16 cellular contexts compared by ENCODE assay signal in the genomic region with DNA sequence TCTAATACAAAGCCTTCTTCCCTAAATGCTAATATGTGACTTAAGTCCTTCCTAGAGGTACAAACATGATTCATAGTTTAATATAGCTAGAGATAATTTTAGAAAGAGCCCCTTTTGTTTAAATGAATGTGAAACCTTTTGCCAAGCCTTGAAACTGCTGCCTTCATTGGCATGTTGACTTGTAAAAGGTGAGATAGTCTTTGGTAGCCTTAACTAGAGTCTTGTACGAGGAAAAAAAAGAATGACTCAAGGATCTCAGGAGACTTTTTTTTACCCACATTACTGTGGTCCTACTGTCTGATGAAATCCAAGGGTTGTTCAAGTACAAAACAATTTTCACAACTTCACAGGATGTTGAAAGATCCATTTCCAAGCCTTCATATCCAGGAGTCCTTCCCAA.
DNase-seq lines count a peak whose midpoint lies in the region; ATAC-seq, FAIRE-seq and TF ChIP-seq lines count a peak whose summit lies in the region.
"Had no signal": no experiment of that assay in that cellular context is flagged by ENCODE, and none has a peak within 500 bp of the region (broad histone marks: within the 10 kb centered on the region; RNA-seq: fewer than 3 reads in every experiment).

No MANE protein-coding gene starts in this region.

- H3K79me2 ChIP-seq in SK-N-SH (ENCODE audit: insufficient read depth): no peaks in the 10 kb centered on the region

- TF ChIP-seq CTCF in SK-N-SH (IDR thresholded peaks at IDR 0.05): no peak
- no peak for TF ChIP-seq CTCF in astrocyte of the spinal cord (IDR thresholded peaks at IDR 0.05; ENCODE audit: low read depth, low read length)
- TF ChIP-seq CTCF in gastroesophageal sphincter (IDR thresholded peaks at IDR 0.05): no peak

- 15% methylated on average over 1 of the region's 1 CpG for WGBS in SK-N-SH (ENCODE audit: low lambda C conversion rate)
- 40% methylated on average over 1 of the region's 1 CpG for WGBS in gastroesophageal sphincter (ENCODE audit: low coverage in 1 of 2), 2 donors

- H3K9me2 ChIP-seq in SK-N-SH: no peaks in the 10 kb centered on the region

- no peaks in the 10 kb centered on the region for H4K20me1 ChIP-seq in SK-N-SH (ENCODE audit: insufficient read depth)

- CTCF ChIA-PET in SK-N-SH (lab: Yijun Ruan, JAX): no interaction called here

- FAIRE-seq in urothelium cell line (lab: Jason Lieb, UNC): no peak
- FAIRE-seq: K562 had no signal

- in situ Hi-C loops in astrocyte of the spinal cord (cut with HindIII; ENCODE audit: low sequenced_read_pairs): no loop called here

- no peak; a peak in 1 of 4 replicates for TF ChIP-seq EP300 in SK-N-SH (IDR thresholded peaks at IDR 0.05; ENCODE audit: borderline replicate concordance in 1 of 2, low read depth in 1 of 2, low read length in 1 of 2)
- no peak for TF ChIP-seq EP300 in gastroesophageal sphincter (IDR thresholded peaks at IDR 0.05)

- TF ChIP-seq POLR2A in gastroesophageal sphincter (IDR thresholded peaks at IDR 0.05): no peak

- peak overlapping the region; percentile 61; the same call in 1 of the 2 replicates for H3K4me2 ChIP-seq in SK-N-SH

- H3K9ac ChIP-seq in SK-N-SH: peak overlapping the region; percentile 70

- peak overlapping the region in 1 of 2 experiments; percentile 97; a peak in 2 of 4 replicates for H3K27ac ChIP-seq in SK-N-SH (ENCODE audit: low read depth in 2 of 2, low read length in 1 of 2)
- peak overlapping the region in 2 of 4 donors; percentile 38 to 39 for H3K27ac ChIP-seq in gastroesophageal sphincter
- H3K27ac ChIP-seq: 22Rv1, right lobe of liver had no signal

- no peak for ATAC-seq in SK-N-SH treated with all-trans-retinoic acid at 6 μM for 48 hours
- peak; percentile 72 for ATAC-seq in gastroesophageal sphincter
- ATAC-seq in GM21786 (IDR thresholded peaks at IDR 0.05; ENCODE audit: unreplicated experiment): no peak
- ATAC-seq: activated T-cell treated with anti-CD3 and anti-CD28 coated beads, Interleukin-2, amount 50 U/mL, for 72 hours; K562; naive thymus-derived CD4-positive, alpha-beta T cell; right lobe of liver had no signal

- DNase-seq in SK-N-SH (no peak), astrocyte of the spinal cord (ENCODE audit: low read depth, low spot score) (peak; percentile 71), urothelium cell line (ENCODE audit: low spot score) (peak; percentile 21), NCI-H510A treated with DMSO at 0.1 percent for 48 hours (lab: John Stamatoyannopoulos, UW) (no peak)
- DNase-seq in effector CD8-positive, alpha-beta T cell (lab: John Stamatoyannopoulos, UW): no peak
- DNase-seq: activated CD4-positive, alpha-beta T cell treated with anti-CD3 and anti-CD28 coated beads for 1 hour; activated T-cell treated with anti-CD3 and anti-CD28 coated beads, Interleukin-2, amount 50 U/mL, for 72 hours; DND-41; naive thymus-derived CD4-positive, alpha-beta T cell; NCI-H2029; right lobe of liver had no signal

- TF ChIP-seq RAD21 in SK-N-SH (IDR thresholded peaks at IDR 0.05; ENCODE audit: low read length): no peak

- H3K27me3 ChIP-seq in SK-N-SH (ENCODE audit: insufficient read depth) (no peaks in the 10 kb centered on the region), gastroesophageal sphincter (no peaks in the 10 kb centered on the region)
- H3K27me3 ChIP-seq: right lobe of liver had no signal

- H3K36me3 ChIP-seq in SK-N-SH (replicated peaks in 1 of 2; ENCODE audit: control insufficient read depth in 1 of 2, insufficient read depth in 2 of 2, low read length in 1 of 2) (no peaks in the 10 kb centered on the region), gastroesophageal sphincter (no peaks in the 10 kb centered on the region)
- H3K36me3 ChIP-seq: right lobe of liver had no signal

- peaks cover 41% of the 10 kb centered on the region for H3F3A ChIP-seq in SK-N-SH (replicated peaks; ENCODE audit: insufficient read depth)

- H3K9me3 ChIP-seq in SK-N-SH (no peaks in the 10 kb centered on the region), gastroesophageal sphincter (no peaks in the 10 kb centered on the region)
- H3K9me3 ChIP-seq: right lobe of liver had no signal

- peak overlapping the region; percentile 49; the same call in 1 of the 2 replicates for H2AFZ ChIP-seq in SK-N-SH (ENCODE audit: low read depth)

- H3K4me1 ChIP-seq in SK-N-SH (ENCODE audit: control insufficient read depth in 1 of 2, insufficient read depth in 2 of 2, low read depth in 1 of 2, low read length in 1 of 2) (peaks cover 0 to 34% of the 10 kb centered on the region in 2 experiments; a peak in 2 of 4 replicates), gastroesophageal sphincter (no peaks in the 10 kb centered on the region)
- H3K4me1 ChIP-seq: right lobe of liver had no signal

- POLR2A ChIA-PET in SK-N-SH (lab: Yijun Ruan, JAX): no interaction called here

- no peak overlapping the region for H3K4me3 ChIP-seq in SK-N-SH (ENCODE audit: low read depth in 2 of 2, low read length in 1 of 2)
- no peak overlapping the region for H3K4me3 ChIP-seq in astrocyte of the spinal cord (ENCODE audit: low read depth, low read length)
- H3K4me3 ChIP-seq in gastroesophageal sphincter: no peak overlapping the region
- H3K4me3 ChIP-seq: K562, right lobe of liver had no signal

TF ChIP-seq in SK-N-SH, 30 proteins besides CTCF, POLR2A, EP300 and RAD21:
- TF ChIP-seq EZH2phosphoT487 (IDR thresholded peaks at IDR 0.05; ENCODE audit: borderline replicate concordance, low read depth) (no peak), GABPA (IDR thresholded peaks at IDR 0.05; ENCODE audit: low read depth) (no peak), POLR2AphosphoS5 (IDR thresholded peaks at IDR 0.05; ENCODE audit: low read depth, low read length) (no peak), RXRA (IDR thresholded peaks at IDR 0.05; ENCODE audit: borderline replicate concordance, low read depth) (no peak), ELF1 (IDR thresholded peaks at IDR 0.05) (no peak), TEAD4 (IDR thresholded peaks at IDR 0.05; ENCODE audit: borderline replicate concordance, insufficient read depth) (no peak), SMC3 (IDR thresholded peaks at IDR 0.05; ENCODE audit: low read depth, low read length) (no peak), GATA2 (CRISPR knock-in tag; IDR thresholded peaks at IDR 0.05) (no peak)
- TF ChIP-seq, protein P1, sequence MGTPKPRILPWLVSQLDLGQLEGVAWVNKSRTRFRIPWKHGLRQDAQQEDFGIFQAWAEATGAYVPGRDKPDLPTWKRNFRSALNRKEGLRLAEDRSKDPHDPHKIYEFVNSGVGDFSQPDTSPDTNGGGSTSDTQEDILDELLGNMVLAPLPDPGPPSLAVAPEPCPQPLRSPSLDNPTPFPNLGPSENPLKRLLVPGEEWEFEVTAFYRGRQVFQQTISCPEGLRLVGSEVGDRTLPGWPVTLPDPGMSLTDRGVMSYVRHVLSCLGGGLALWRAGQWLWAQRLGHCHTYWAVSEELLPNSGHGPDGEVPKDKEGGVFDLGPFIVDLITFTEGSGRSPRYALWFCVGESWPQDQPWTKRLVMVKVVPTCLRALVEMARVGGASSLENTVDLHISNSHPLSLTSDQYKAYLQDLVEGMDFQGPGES (IDR thresholded peaks at IDR 0.05; ENCODE audit: low read depth, low read length): no peak

TF ChIP-seq in SK-N-SH treated with all-trans-retinoic acid at 6 μM for 48 hours, 23 proteins besides CTCF, POLR2A, EP300 and RAD21:
- TF ChIP-seq PPARA (CRISPR knock-in tag; IDR thresholded peaks at IDR 0.05; ENCODE audit: borderline replicate concordance) (no peak), ZC3H10 (CRISPR knock-in tag; IDR thresholded peaks at IDR 0.05) (no peak), ZFP3 (CRISPR knock-in tag; IDR thresholded peaks at IDR 0.05) (no peak), GLIS3 (CRISPR knock-in tag; IDR thresholded peaks at IDR 0.05) (no peak), CSDC2 (CRISPR knock-in tag; IDR thresholded peaks at IDR 0.05) (no peak), ZNF8 (CRISPR knock-in tag; IDR thresholded peaks at IDR 0.05) (no peak)
- TF ChIP-seq, protein P2, sequence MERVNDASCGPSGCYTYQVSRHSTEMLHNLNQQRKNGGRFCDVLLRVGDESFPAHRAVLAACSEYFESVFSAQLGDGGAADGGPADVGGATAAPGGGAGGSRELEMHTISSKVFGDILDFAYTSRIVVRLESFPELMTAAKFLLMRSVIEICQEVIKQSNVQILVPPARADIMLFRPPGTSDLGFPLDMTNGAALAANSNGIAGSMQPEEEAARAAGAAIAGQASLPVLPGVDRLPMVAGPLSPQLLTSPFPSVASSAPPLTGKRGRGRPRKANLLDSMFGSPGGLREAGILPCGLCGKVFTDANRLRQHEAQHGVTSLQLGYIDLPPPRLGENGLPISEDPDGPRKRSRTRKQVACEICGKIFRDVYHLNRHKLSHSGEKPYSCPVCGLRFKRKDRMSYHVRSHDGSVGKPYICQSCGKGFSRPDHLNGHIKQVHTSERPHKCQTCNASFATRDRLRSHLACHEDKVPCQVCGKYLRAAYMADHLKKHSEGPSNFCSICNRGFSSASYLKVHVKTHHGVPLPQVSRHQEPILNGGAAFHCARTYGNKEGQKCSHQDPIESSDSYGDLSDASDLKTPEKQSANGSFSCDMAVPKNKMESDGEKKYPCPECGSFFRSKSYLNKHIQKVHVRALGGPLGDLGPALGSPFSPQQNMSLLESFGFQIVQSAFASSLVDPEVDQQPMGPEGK (CRISPR knock-in tag; IDR thresholded peaks at IDR 0.05; ENCODE audit: borderline replicate concordance): no peak
- TF ChIP-seq, protein P3, sequence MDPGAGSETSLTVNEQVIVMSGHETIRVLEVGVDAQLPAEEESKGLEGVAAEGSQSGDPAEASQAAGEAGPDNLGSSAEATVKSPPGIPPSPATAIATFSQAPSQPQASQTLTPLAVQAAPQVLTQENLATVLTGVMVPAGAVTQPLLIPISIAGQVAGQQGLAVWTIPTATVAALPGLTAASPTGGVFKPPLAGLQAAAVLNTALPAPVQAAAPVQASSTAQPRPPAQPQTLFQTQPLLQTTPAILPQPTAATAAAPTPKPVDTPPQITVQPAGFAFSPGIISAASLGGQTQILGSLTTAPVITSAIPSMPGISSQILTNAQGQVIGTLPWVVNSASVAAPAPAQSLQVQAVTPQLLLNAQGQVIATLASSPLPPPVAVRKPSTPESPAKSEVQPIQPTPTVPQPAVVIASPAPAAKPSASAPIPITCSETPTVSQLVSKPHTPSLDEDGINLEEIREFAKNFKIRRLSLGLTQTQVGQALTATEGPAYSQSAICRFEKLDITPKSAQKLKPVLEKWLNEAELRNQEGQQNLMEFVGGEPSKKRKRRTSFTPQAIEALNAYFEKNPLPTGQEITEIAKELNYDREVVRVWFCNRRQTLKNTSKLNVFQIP (CRISPR knock-in tag; IDR thresholded peaks at IDR 0.05; ENCODE audit: borderline replicate concordance, low read depth): no peak

Comparison
In these comparisons a context has a peak if more than half of its experiments do, and no peak if none do; other contexts are left out.
1. DNase-seq: peak in astrocyte of the spinal cord (single experiment) and urothelium cell line (single experiment); none in SK-N-SH (single experiment), NCI-H510A treated with DMSO at 0.1 percent for 48 hours (single experiment) and effector CD8-positive, alpha-beta T cell (single experiment).